8 cellular contexts compared by ENCODE assay signal in genomic region chr12:122753213-122753571, GRCh38. TPM values are rescaled to one million over a fixed set of nuclear protein-coding genes. Genes with fewer than 3 reads are reported as not detected.
A peak's percentile ranks its signal among the peaks of the same experiment; 100 is the strongest.
DNase-seq lines count a peak whose midpoint lies in the region; ATAC-seq and TF ChIP-seq lines count a peak whose summit lies in the region.

No MANE protein-coding gene starts in this region.

- H3K27me3 ChIP-seq in heart right ventricle (no peaks in the 10 kb centered on the region), iPS DF 6.9 (ENCODE audit: control insufficient read depth, insufficient read depth, low read length) (no peaks in the 10 kb centered on the region)

- peak overlapping the region; percentile 86 for H3K27ac Mint-ChIP-seq in activated CD4-positive, alpha-beta memory T cell treated with anti-CD3 and anti-CD28 coated beads for 36 hours
- peak overlapping the region; percentile 97 for H3K27ac Mint-ChIP-seq in stimulated activated effector memory CD8-positive, alpha-beta T cell treated with anti-CD3 and anti-CD28 coated beads, Interleukin-12 subunit alpha, Interleukin-12 subunit beta, amount 100 ng/mL, for 72 hours

- peak overlapping the region; percentile 36 to 100 (median 92) for H3K4me3 ChIP-seq in heart right ventricle
- peak overlapping the region; percentile 74 for H3K4me3 ChIP-seq in iPS DF 6.9 (ENCODE audit: low read length)

- ATAC-seq in heart right ventricle (peak in 1 of 8 donors; percentile 3), Right ventricle myocardium superior (ENCODE audit: poor library complexity) (no peak), HG02610 (IDR thresholded peaks at IDR 0.05; ENCODE audit: unreplicated experiment) (no peak), GM18498 (IDR thresholded peaks at IDR 0.05; ENCODE audit: unreplicated experiment) (no peak)
- ATAC-seq in stimulated activated effector memory CD8-positive, alpha-beta T cell treated with anti-CD3 and anti-CD28 coated beads, Interleukin-12 subunit alpha, Interleukin-12 subunit beta, amount 100 ng/mL, for 72 hours = no peak

- intact Hi-C loops in heart right ventricle (cut with DNase I) = loop anchor here in 8 of 10 donors (2.0 to 10.0 kb wide), 4 partner anchors 116 to 228 kb away; partner anchors contain the start of genes KNTC1 (in 5 of the 8) and RSRC2 (in 5 of the 8)
- intact Hi-C loops in Right ventricle myocardium superior (cut with DNase I) = loop anchor here (5.0 kb wide), 1 partner anchor 116 kb away; no protein-coding TSS in a partner anchor
- intact Hi-C loops in activated CD4-positive, alpha-beta memory T cell treated with anti-CD3 and anti-CD28 coated beads for 36 hours (cut with micrococcal nuclease) = loop anchor here (2.0 to 5.0 kb wide), 2 partner anchors 106 to 171 kb away; no protein-coding TSS in a partner anchor

- H3K4me1 ChIP-seq in heart right ventricle (peaks cover 0 to 24% (median 16%) of the 10 kb centered on the region in 9 donors), iPS DF 6.9 (ENCODE audit: control insufficient read depth, insufficient read depth, low read length) (no peaks in the 10 kb centered on the region)

- H3K36me3 ChIP-seq in heart right ventricle (peaks cover 0 to 46% (median 18%) of the 10 kb centered on the region in 9 donors), iPS DF 6.9 (ENCODE audit: control insufficient read depth, insufficient read depth, low read length) (peaks cover 6% of the 10 kb centered on the region; the same call in 1 of the 2 replicates)

- no peak for DNase-seq in heart right ventricle
- DNase-seq in Right ventricle myocardium superior = no peak
- DNase-seq in activated CD4-positive, alpha-beta memory T cell treated with anti-CD3 and anti-CD28 coated beads for 36 hours = no peak
- no peak for DNase-seq in iPS DF 6.9 (ENCODE audit: low read depth, low spot score)
- no peak for DNase-seq in stimulated activated effector memory CD8-positive, alpha-beta T cell treated with anti-CD3 and anti-CD28 coated beads, Interleukin-12 subunit alpha, Interleukin-12 subunit beta, amount 100 ng/mL, for 72 hours (ENCODE audit: low spot score in 2 of 2)
- DNase-seq in midbrain (lab: John Stamatoyannopoulos, UW) = no peak

- peaks cover 35% of the 10 kb centered on the region for H3K36me3 Mint-ChIP-seq in activated CD4-positive, alpha-beta memory T cell treated with anti-CD3 and anti-CD28 coated beads for 36 hours
- H3K36me3 Mint-ChIP-seq in stimulated activated effector memory CD8-positive, alpha-beta T cell treated with anti-CD3 and anti-CD28 coated beads, Interleukin-12 subunit alpha, Interleukin-12 subunit beta, amount 100 ng/mL, for 72 hours = peaks cover 59% of the 10 kb centered on the region

- CTCF ChIA-PET in activated CD4-positive, alpha-beta memory T cell treated with anti-CD3 and anti-CD28 coated beads for 36 hours (lab: Charles Lee) = interaction anchor here (1.4 to 2.7 kb wide), 3 partner anchors 26 to 118 kb away, joined by 3 to 32 read pairs (median 4); no protein-coding TSS in a partner anchor

- H3K9me3 Mint-ChIP-seq in activated CD4-positive, alpha-beta memory T cell treated with anti-CD3 and anti-CD28 coated beads for 36 hours = no peaks in the 10 kb centered on the region
- no peaks in the 10 kb centered on the region for H3K9me3 Mint-ChIP-seq in stimulated activated effector memory CD8-positive, alpha-beta T cell treated with anti-CD3 and anti-CD28 coated beads, Interleukin-12 subunit alpha, Interleukin-12 subunit beta, amount 100 ng/mL, for 72 hours

- H3K4me3 Mint-ChIP-seq in activated CD4-positive, alpha-beta memory T cell treated with anti-CD3 and anti-CD28 coated beads for 36 hours = peak overlapping the region; percentile 94
- peak overlapping the region; percentile 90 for H3K4me3 Mint-ChIP-seq in stimulated activated effector memory CD8-positive, alpha-beta T cell treated with anti-CD3 and anti-CD28 coated beads, Interleukin-12 subunit alpha, Interleukin-12 subunit beta, amount 100 ng/mL, for 72 hours

- POLR2A ChIA-PET in activated CD4-positive, alpha-beta memory T cell treated with anti-CD3 and anti-CD28 coated beads for 36 hours (lab: Charles Lee) = interaction anchor here (0.7 to 1.5 kb wide), 3 partner anchors 212 to 253 kb away, joined by 3 to 7 read pairs (median 3); partner anchors contain the start of gene ZCCHC8

- no peaks in the 10 kb centered on the region for H3K9me3 ChIP-seq in heart right ventricle
- H3K9me3 ChIP-seq in iPS DF 6.9 (ENCODE audit: control insufficient read depth, insufficient read depth, low read length) = no peaks in the 10 kb centered on the region

- no peaks in the 10 kb centered on the region for H3K27me3 Mint-ChIP-seq in activated CD4-positive, alpha-beta memory T cell treated with anti-CD3 and anti-CD28 coated beads for 36 hours

- TF ChIP-seq CTCF in heart right ventricle (IDR thresholded peaks at IDR 0.05) = no peak

- 4% methylated on average over 8 of the region's 8 CpGs for WGBS in heart right ventricle, 2 donors
- WGBS in iPS DF 6.9 (ENCODE audit: insufficient coverage, insufficient read length) = no CpG with 5 or more reads among the region's 8 CpGs

- H3K4me1 Mint-ChIP-seq in activated CD4-positive, alpha-beta memory T cell treated with anti-CD3 and anti-CD28 coated beads for 36 hours (ENCODE audit: low read depth) = peaks cover 46% of the 10 kb centered on the region
- peaks cover 48% of the 10 kb centered on the region for H3K4me1 Mint-ChIP-seq in stimulated activated effector memory CD8-positive, alpha-beta T cell treated with anti-CD3 and anti-CD28 coated beads, Interleukin-12 subunit alpha, Interleukin-12 subunit beta, amount 100 ng/mL, for 72 hours

- H3K27ac ChIP-seq in heart right ventricle (peak overlapping the region in 8 of 10 donors; percentile 79 to 94 (median 90)), iPS DF 6.9 (ENCODE audit: low read length) (no peak overlapping the region)

RNA-seq across cellular contexts. Expression of gene DENR, which starts 0.6 kb away (rescaled TPM):
- total RNA-seq in heart right ventricle (10 to 100 TPM; 23.1 to 31.0 (median 25.9) TPM), Right ventricle myocardium superior (24.3 TPM)
- 10 to 100 TPM; 16.5 to 19.2 TPM for polyA plus RNA-seq in heart right ventricle
- 10 to 100 TPM; 56.9 to 58.2 TPM for total RNA-seq in activated CD4-positive, alpha-beta memory T cell treated with anti-CD3 and anti-CD28 coated beads for 36 hours

RNA-seq across cellular contexts. Expression of gene CCDC62, which starts 21.2 kb away (rescaled TPM):
- total RNA-seq in heart right ventricle (1 to 10 TPM in 5 of 10 donors, under 1 TPM in 5; 0.47 to 2.2 (median 0.90) TPM), Right ventricle myocardium superior (0.91 TPM)
- polyA plus RNA-seq in heart right ventricle = under 1 TPM; 0.12 to 0.37 TPM
- under 1 TPM; 0.48 TPM for total RNA-seq in activated CD4-positive, alpha-beta memory T cell treated with anti-CD3 and anti-CD28 coated beads for 36 hours

RNA-seq across cellular contexts. Expression of gene HCAR1, which starts 22.5 kb away (rescaled TPM):
- total RNA-seq in heart right ventricle = under 1 TPM in 7 of 10 donors, not detected in 3; 0.05 to 0.28 (median 0.09) TPM
- under 1 TPM; 0.04 to 0.07 TPM for polyA plus RNA-seq in heart right ventricle
- 0.11 TPM for total RNA-seq in Right ventricle myocardium superior
- under 1 TPM; 0.21 to 0.27 TPM for total RNA-seq in activated CD4-positive, alpha-beta memory T cell treated with anti-CD3 and anti-CD28 coated beads for 36 hours

RNA-seq across cellular contexts. Expression of gene HCAR3, which starts 36.6 kb away (rescaled TPM):
- total RNA-seq in heart right ventricle = 1 to 10 TPM in 1 of 10 donors, under 1 TPM in 3, not detected in 6; 0.17 to 1.3 (median 0.53) TPM
- under 1 TPM in 1 of 2 donors, not detected in 1; 0.19 TPM for polyA plus RNA-seq in heart right ventricle
- total RNA-seq in Right ventricle myocardium superior = not detected
- under 1 TPM in 1 of 2 experiments, not detected in 1; 0.10 TPM for total RNA-seq in activated CD4-positive, alpha-beta memory T cell treated with anti-CD3 and anti-CD28 coated beads for 36 hours

RNA-seq across cellular contexts. Expression of gene HCAR2, which starts 50.0 kb away (rescaled TPM):
- total RNA-seq in heart right ventricle (1 to 10 TPM in 1 of 10 donors, under 1 TPM in 5, not detected in 4; 0.13 to 1.5 (median 0.61) TPM), Right ventricle myocardium superior (0.27 TPM)
- polyA plus RNA-seq in heart right ventricle = under 1 TPM; 0.22 to 0.45 TPM
- not detected for total RNA-seq in activated CD4-positive, alpha-beta memory T cell treated with anti-CD3 and anti-CD28 coated beads for 36 hours
